Comparison of ENCODE assay signal across 1 cellular context in the genomic region with DNA sequence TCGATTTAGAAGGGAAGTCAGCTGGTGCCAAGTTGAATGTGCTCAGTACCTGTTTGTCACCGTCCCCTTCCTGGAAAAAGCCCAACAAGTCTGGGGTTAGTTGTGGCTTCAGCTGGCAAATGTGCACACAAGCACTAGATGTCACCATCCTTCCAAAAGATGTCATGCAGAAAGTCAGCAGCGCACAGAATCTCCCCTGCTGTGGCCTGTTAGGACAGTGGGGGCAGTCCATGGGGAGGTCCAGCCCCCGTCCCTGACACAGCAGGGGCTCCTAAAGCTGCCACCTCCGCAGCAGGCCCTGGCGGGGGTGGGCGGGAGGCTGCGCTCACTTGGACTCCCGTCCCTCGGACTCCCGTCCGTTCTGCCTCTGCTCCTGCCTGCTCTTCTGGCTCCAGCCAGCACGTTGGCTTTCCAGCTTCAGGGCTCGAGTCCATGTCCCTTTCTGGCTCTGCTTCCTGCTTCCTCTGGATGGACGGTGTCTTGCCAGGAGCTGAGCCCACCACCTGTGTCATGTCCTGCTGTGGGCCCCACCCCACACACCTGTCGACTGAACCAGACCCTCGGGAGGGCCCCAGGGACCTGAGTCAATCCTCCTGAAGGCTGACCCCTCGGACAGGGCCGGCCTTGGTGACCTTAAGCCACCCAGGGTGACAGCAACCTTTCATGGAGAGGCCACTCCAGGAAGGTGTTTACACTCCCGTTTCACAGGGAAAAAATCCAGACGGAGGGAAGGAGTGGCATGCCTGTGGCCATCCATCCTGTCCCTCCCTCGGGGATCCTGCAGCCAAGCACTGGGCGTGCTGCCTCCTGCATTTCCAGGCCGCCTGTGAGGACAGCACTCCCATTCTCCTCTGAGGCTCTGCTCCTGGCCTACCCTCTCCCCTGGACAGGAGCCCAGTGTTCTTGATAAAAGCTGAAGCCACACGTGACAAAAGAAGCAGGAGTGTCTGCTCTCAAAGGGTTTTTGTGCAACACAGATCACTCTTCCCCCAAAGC.
TF ChIP-seq lines count a peak whose summit lies in the region.

No MANE protein-coding gene starts in this region.

TF ChIP-seq in HepG2, 621 proteins besides CTCF, POLR2A, EP300 and RAD21 (continued from another document and continues in another):
- TF ChIP-seq, protein P1, sequence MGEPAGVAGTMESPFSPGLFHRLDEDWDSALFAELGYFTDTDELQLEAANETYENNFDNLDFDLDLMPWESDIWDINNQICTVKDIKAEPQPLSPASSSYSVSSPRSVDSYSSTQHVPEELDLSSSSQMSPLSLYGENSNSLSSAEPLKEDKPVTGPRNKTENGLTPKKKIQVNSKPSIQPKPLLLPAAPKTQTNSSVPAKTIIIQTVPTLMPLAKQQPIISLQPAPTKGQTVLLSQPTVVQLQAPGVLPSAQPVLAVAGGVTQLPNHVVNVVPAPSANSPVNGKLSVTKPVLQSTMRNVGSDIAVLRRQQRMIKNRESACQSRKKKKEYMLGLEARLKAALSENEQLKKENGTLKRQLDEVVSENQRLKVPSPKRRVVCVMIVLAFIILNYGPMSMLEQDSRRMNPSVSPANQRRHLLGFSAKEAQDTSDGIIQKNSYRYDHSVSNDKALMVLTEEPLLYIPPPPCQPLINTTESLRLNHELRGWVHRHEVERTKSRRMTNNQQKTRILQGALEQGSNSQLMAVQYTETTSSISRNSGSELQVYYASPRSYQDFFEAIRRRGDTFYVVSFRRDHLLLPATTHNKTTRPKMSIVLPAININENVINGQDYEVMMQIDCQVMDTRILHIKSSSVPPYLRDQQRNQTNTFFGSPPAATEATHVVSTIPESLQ (CRISPR knock-in tag; conservative IDR thresholded peaks at IDR 0.05), result no peak
- peak; percentile 71 for TF ChIP-seq SALL1 (CRISPR knock-in tag; IDR thresholded peaks at IDR 0.05)
- peak; percentile 91 for TF ChIP-seq RXRA (CRISPR knock-in tag; IDR thresholded peaks at IDR 0.05)
- TF ChIP-seq, protein P2, sequence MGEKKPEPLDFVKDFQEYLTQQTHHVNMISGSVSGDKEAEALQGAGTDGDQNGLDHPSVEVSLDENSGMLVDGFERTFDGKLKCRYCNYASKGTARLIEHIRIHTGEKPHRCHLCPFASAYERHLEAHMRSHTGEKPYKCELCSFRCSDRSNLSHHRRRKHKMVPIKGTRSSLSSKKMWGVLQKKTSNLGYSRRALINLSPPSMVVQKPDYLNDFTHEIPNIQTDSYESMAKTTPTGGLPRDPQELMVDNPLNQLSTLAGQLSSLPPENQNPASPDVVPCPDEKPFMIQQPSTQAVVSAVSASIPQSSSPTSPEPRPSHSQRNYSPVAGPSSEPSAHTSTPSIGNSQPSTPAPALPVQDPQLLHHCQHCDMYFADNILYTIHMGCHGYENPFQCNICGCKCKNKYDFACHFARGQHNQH (CRISPR knock-in tag; IDR thresholded peaks at IDR 0.05), result peak; percentile 77; the same call in 1 of the 2 replicates
- TF ChIP-seq ZNF703 (CRISPR knock-in tag; IDR thresholded peaks at IDR 0.05; ENCODE audit: borderline replicate concordance), result no peak
- TF ChIP-seq, protein P3, sequence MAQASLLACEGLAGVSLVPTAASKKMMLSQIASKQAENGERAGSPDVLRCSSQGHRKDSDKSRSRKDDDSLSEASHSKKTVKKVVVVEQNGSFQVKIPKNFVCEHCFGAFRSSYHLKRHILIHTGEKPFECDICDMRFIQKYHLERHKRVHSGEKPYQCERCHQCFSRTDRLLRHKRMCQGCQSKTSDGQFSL (CRISPR knock-in tag; IDR thresholded peaks at IDR 0.05), result 0 out of 2 replicates have a peak, but pooled peaks have one; percentile 13
- TF ChIP-seq ZEB1 (IDR thresholded peaks at IDR 0.05; ENCODE audit: insufficient replicate concordance, low read depth), result peak; percentile 77
- TF ChIP-seq CCDC6 (CRISPR knock-in tag; IDR thresholded peaks at IDR 0.05), result no peak
- TF ChIP-seq ZNF644 (CRISPR knock-in tag; IDR thresholded peaks at IDR 0.05; ENCODE audit: low read depth), result no peak
- peak; percentile 67; the same call in 1 of the 2 replicates for TF ChIP-seq PHF21A (CRISPR knock-in tag; IDR thresholded peaks at IDR 0.05)
- TF ChIP-seq ZNF879 (CRISPR knock-in tag; IDR thresholded peaks at IDR 0.05), result no peak
- TF ChIP-seq, protein P4, sequence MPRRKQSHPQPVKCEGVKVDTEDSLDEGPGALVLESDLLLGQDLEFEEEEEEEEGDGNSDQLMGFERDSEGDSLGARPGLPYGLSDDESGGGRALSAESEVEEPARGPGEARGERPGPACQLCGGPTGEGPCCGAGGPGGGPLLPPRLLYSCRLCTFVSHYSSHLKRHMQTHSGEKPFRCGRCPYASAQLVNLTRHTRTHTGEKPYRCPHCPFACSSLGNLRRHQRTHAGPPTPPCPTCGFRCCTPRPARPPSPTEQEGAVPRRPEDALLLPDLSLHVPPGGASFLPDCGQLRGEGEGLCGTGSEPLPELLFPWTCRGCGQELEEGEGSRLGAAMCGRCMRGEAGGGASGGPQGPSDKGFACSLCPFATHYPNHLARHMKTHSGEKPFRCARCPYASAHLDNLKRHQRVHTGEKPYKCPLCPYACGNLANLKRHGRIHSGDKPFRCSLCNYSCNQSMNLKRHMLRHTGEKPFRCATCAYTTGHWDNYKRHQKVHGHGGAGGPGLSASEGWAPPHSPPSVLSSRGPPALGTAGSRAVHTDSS (CRISPR knock-in tag; conservative IDR thresholded peaks at IDR 0.05), result 0 out of 2 replicates have a peak, but pooled peaks have one; percentile 36
- TF ChIP-seq LCORL (IDR thresholded peaks at IDR 0.05), result no peak
- TF ChIP-seq LCORL (CRISPR knock-in tag; IDR thresholded peaks at IDR 0.05), result peak; percentile 69
- no peak for TF ChIP-seq MLLT10 (CRISPR knock-in tag; IDR thresholded peaks at IDR 0.05)
- no peak for TF ChIP-seq NCOA5 (CRISPR knock-in tag; IDR thresholded peaks at IDR 0.05)
- no peak for TF ChIP-seq ZNF205 (CRISPR knock-in tag; IDR thresholded peaks at IDR 0.05)
- no peak for TF ChIP-seq NR3C1 (CRISPR knock-in tag; IDR thresholded peaks at IDR 0.05)
- no peak for TF ChIP-seq ZMYM2 (CRISPR knock-in tag; IDR thresholded peaks at IDR 0.05)
- TF ChIP-seq, protein P5, sequence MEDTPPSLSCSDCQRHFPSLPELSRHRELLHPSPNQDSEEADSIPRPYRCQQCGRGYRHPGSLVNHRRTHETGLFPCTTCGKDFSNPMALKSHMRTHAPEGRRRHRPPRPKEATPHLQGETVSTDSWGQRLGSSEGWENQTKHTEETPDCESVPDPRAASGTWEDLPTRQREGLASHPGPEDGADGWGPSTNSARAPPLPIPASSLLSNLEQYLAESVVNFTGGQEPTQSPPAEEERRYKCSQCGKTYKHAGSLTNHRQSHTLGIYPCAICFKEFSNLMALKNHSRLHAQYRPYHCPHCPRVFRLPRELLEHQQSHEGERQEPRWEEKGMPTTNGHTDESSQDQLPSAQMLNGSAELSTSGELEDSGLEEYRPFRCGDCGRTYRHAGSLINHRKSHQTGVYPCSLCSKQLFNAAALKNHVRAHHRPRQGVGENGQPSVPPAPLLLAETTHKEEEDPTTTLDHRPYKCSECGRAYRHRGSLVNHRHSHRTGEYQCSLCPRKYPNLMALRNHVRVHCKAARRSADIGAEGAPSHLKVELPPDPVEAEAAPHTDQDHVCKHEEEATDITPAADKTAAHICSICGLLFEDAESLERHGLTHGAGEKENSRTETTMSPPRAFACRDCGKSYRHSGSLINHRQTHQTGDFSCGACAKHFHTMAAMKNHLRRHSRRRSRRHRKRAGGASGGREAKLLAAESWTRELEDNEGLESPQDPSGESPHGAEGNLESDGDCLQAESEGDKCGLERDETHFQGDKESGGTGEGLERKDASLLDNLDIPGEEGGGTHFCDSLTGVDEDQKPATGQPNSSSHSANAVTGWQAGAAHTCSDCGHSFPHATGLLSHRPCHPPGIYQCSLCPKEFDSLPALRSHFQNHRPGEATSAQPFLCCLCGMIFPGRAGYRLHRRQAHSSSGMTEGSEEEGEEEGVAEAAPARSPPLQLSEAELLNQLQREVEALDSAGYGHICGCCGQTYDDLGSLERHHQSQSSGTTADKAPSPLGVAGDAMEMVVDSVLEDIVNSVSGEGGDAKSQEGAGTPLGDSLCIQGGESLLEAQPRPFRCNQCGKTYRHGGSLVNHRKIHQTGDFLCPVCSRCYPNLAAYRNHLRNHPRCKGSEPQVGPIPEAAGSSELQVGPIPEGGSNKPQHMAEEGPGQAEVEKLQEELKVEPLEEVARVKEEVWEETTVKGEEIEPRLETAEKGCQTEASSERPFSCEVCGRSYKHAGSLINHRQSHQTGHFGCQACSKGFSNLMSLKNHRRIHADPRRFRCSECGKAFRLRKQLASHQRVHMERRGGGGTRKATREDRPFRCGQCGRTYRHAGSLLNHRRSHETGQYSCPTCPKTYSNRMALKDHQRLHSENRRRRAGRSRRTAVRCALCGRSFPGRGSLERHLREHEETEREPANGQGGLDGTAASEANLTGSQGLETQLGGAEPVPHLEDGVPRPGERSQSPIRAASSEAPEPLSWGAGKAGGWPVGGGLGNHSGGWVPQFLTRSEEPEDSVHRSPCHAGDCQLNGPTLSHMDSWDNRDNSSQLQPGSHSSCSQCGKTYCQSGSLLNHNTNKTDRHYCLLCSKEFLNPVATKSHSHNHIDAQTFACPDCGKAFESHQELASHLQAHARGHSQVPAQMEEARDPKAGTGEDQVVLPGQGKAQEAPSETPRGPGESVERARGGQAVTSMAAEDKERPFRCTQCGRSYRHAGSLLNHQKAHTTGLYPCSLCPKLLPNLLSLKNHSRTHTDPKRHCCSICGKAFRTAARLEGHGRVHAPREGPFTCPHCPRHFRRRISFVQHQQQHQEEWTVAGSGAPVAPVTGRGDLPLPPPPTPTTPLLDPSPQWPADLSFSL (CRISPR knock-in tag; IDR thresholded peaks at IDR 0.05), result peak; percentile 65; the same call in 1 of the 2 replicates
- peak; percentile 57 for TF ChIP-seq RBFOX2 (IDR thresholded peaks at IDR 0.05; ENCODE audit: low read depth, low read length)
- TF ChIP-seq, protein P6, sequence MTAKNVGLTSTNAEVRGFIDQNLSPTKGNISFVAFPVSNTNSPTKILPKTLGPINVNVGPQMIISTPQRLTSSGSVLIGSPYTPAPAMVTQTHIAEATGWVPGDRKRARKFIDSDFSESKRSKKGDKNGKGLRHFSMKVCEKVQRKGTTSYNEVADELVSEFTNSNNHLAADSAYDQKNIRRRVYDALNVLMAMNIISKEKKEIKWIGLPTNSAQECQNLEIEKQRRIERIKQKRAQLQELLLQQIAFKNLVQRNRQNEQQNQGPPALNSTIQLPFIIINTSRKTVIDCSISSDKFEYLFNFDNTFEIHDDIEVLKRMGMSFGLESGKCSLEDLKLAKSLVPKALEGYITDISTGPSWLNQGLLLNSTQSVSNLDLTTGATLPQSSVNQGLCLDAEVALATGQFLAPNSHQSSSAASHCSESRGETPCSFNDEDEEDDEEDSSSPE (CRISPR knock-in tag; IDR thresholded peaks at IDR 0.05), result no peak
- no peak for TF ChIP-seq TOPORS (CRISPR knock-in tag; IDR thresholded peaks at IDR 0.05)
- TF ChIP-seq, protein P7, sequence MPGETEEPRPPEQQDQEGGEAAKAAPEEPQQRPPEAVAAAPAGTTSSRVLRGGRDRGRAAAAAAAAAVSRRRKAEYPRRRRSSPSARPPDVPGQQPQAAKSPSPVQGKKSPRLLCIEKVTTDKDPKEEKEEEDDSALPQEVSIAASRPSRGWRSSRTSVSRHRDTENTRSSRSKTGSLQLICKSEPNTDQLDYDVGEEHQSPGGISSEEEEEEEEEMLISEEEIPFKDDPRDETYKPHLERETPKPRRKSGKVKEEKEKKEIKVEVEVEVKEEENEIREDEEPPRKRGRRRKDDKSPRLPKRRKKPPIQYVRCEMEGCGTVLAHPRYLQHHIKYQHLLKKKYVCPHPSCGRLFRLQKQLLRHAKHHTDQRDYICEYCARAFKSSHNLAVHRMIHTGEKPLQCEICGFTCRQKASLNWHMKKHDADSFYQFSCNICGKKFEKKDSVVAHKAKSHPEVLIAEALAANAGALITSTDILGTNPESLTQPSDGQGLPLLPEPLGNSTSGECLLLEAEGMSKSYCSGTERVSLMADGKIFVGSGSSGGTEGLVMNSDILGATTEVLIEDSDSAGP (CRISPR knock-in tag; IDR thresholded peaks at IDR 0.05; ENCODE audit: borderline replicate concordance), result peak; percentile 89
- peak; percentile 79 for TF ChIP-seq HOXD1 (CRISPR knock-in tag; IDR thresholded peaks at IDR 0.05)
- TF ChIP-seq POLR2G (IDR thresholded peaks at IDR 0.05; ENCODE audit: low read depth, low read length), result peak; percentile 37; the same call in 1 of the 2 replicates
- TF ChIP-seq, protein P8, sequence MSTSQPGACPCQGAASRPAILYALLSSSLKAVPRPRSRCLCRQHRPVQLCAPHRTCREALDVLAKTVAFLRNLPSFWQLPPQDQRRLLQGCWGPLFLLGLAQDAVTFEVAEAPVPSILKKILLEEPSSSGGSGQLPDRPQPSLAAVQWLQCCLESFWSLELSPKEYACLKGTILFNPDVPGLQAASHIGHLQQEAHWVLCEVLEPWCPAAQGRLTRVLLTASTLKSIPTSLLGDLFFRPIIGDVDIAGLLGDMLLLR (CRISPR knock-in tag; IDR thresholded peaks at IDR 0.05), result no peak
- 0 out of 2 replicates have a peak, but pooled peaks have one; percentile 22 for TF ChIP-seq KDM2A (CRISPR knock-in tag; IDR thresholded peaks at IDR 0.05; ENCODE audit: borderline replicate concordance, low read depth)
- peak; percentile 59; the same call in 1 of the 2 replicates for TF ChIP-seq ZNF232 (CRISPR knock-in tag; IDR thresholded peaks at IDR 0.05; ENCODE audit: borderline replicate concordance)
- TF ChIP-seq ZFX (CRISPR knock-in tag; IDR thresholded peaks at IDR 0.05; ENCODE audit: low read depth), result peak; percentile 35
- TF ChIP-seq SMC3 (IDR thresholded peaks at IDR 0.05; ENCODE audit: low read length), result no peak
- TF ChIP-seq, protein P9, sequence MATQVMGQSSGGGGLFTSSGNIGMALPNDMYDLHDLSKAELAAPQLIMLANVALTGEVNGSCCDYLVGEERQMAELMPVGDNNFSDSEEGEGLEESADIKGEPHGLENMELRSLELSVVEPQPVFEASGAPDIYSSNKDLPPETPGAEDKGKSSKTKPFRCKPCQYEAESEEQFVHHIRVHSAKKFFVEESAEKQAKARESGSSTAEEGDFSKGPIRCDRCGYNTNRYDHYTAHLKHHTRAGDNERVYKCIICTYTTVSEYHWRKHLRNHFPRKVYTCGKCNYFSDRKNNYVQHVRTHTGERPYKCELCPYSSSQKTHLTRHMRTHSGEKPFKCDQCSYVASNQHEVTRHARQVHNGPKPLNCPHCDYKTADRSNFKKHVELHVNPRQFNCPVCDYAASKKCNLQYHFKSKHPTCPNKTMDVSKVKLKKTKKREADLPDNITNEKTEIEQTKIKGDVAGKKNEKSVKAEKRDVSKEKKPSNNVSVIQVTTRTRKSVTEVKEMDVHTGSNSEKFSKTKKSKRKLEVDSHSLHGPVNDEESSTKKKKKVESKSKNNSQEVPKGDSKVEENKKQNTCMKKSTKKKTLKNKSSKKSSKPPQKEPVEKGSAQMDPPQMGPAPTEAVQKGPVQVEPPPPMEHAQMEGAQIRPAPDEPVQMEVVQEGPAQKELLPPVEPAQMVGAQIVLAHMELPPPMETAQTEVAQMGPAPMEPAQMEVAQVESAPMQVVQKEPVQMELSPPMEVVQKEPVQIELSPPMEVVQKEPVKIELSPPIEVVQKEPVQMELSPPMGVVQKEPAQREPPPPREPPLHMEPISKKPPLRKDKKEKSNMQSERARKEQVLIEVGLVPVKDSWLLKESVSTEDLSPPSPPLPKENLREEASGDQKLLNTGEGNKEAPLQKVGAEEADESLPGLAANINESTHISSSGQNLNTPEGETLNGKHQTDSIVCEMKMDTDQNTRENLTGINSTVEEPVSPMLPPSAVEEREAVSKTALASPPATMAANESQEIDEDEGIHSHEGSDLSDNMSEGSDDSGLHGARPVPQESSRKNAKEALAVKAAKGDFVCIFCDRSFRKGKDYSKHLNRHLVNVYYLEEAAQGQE (IDR thresholded peaks at IDR 0.05; ENCODE audit: borderline replicate concordance in 1 of 2, low read depth in 1 of 2, low read length in 2 of 2), result peak in 1 of 2 experiments; percentile 32; a peak in 1 of 4 replicates
- TF ChIP-seq ZNF296 (CRISPR knock-in tag; conservative IDR thresholded peaks at IDR 0.05), result peak; percentile 55
- TF ChIP-seq ZKSCAN8 (CRISPR knock-in tag; IDR thresholded peaks at IDR 0.05; ENCODE audit: borderline replicate concordance), result no peak
- no peak for TF ChIP-seq ADNP (CRISPR knock-in tag; IDR thresholded peaks at IDR 0.05)
